19 cellular contexts compared by ENCODE assay signal in the genomic region with DNA sequence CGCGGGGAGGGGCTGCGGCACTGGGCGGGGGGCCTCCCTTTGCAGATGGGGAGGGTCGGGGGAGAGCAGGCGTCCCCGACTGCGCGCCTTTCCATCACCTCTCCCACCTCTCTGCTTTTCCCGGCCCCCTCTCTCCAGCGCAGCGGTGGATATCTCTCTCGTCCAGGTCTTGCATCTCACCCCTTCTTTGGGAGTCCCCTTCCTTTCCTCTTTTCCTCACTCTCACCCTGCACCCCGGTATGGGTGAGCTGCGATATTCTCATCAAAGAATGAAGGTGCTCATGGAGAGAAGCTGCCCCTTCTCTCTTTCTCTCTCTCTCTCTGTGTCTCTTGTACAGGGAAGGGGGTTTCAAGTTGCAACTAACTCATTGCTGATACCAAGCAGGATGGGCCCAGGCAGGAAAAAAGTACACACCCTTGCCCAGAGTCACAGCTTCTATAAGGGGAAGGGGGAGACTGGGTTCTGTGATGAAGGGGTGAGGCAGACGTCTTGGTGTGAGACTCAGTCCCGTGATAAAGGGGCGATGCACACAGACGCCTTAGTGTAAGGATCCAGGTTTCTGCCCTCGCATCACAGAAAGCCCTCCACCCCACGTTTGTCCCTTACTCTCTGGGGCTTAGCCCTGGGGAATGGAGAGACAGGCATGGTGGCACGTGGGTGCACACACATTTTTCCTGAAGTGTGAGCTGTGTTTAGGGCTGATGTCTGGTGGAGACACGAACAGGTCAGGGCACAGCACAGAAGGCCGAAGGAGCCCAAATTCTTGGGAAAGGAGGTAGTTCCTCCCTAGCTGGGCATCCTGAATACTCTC.
DNase-seq lines count a peak whose midpoint lies in the region; ATAC-seq, FAIRE-seq and TF ChIP-seq lines count a peak whose summit lies in the region.
"Had no signal": no experiment of that assay in that cellular context is flagged by ENCODE, and none has a peak within 500 bp of the region (broad histone marks: within the 10 kb centered on the region; RNA-seq: fewer than 3 reads in every experiment).

No MANE protein-coding gene starts in this region.

- no peak for TF ChIP-seq CTCF in A549 (IDR thresholded peaks at IDR 0.05)
- no peak for TF ChIP-seq CTCF in endodermal cell (conservative IDR thresholded peaks at IDR 0.05)
- TF ChIP-seq CTCF in RWPE1 (conservative IDR thresholded peaks at IDR 0.05; ENCODE audit: low read depth): no peak

- POLR2A ChIA-PET in A549 (lab: Yijun Ruan, JAX): no interaction called here
- POLR2A ChIA-PET in naive thymus-derived CD8-positive, alpha-beta T cell (lab: Charles Lee): no interaction called here
- POLR2A ChIA-PET in RWPE1 (lab: Yijun Ruan, JAX; ENCODE audit: low non-redundant PET): no interaction called here

- TF ChIP-seq RAD21 in A549 (conservative IDR thresholded peaks at IDR 0.05 in 1 of 2, IDR thresholded peaks at IDR 0.05 in 1 of 2): no peak

- 66% methylated on average over 24 of the region's 24 CpGs for WGBS in A549 (ENCODE audit: missing lambda C conversion rate)
- WGBS in endodermal cell (ENCODE audit: insufficient coverage in 1 of 2, insufficient read length in 1 of 2), 2 experiments: 31 to 41% methylated on average over 13 to 24 of the region's 24 CpGs

- peaks cover 13% of the 10 kb centered on the region for H3K4me1 Mint-ChIP-seq in endodermal cell
- H3K4me1 Mint-ChIP-seq in naive thymus-derived CD8-positive, alpha-beta T cell: peaks cover 9 to 20% (median 16%) of the 10 kb centered on the region in 4 donors

- no peak for TF ChIP-seq EP300 in A549 (IDR thresholded peaks at IDR 0.05)

- CTCF ChIA-PET in A549 (lab: Yijun Ruan, JAX): no interaction called here
- CTCF ChIA-PET in RWPE1 (lab: Yijun Ruan, JAX): no interaction called here

- ATAC-seq in A549 (peak; percentile 8 to 24; a peak in 3 of 6 replicates), HG03432 (IDR thresholded peaks at IDR 0.05; ENCODE audit: unreplicated experiment) (peak; percentile 23)
- ATAC-seq in naive thymus-derived CD8-positive, alpha-beta T cell: no peak
- ATAC-seq: activated CD4-positive, CD25-positive, alpha-beta regulatory T cell treated with anti-CD3 and anti-CD28 coated beads, Interleukin-2, amount 50 U/mL, for 24 hours; PC-3 had no signal

- peaks cover 50% of the 10 kb centered on the region for H3K27me3 ChIP-seq in endodermal cell (ENCODE audit: control insufficient read depth, insufficient read depth, low read length, poor library complexity, severe bottlenecking)
- H3K27me3 ChIP-seq: BE2C had no signal

- no peaks in the 10 kb centered on the region for H3K36me3 Mint-ChIP-seq in endodermal cell (ENCODE audit: low read depth)
- H3K36me3 Mint-ChIP-seq in naive thymus-derived CD8-positive, alpha-beta T cell: peaks cover 0 to 7% (median 0%) of the 10 kb centered on the region in 3 donors

- peak overlapping the region; percentile 58 for H3K4me3 Mint-ChIP-seq in endodermal cell
- peak overlapping the region; percentile 7 to 87 (median 67) for H3K4me3 Mint-ChIP-seq in naive thymus-derived CD8-positive, alpha-beta T cell
- H3K4me3 Mint-ChIP-seq: activated T-helper 1 cell treated with anti-CD3 and anti-CD28 coated beads, Interleukin-12 subunit alpha, Interleukin-12 subunit beta, Interleukin-2, Interleukin-4 antibody, amounts not matched to agents 30 ng/mL and 10 ng/mL and 1 ng/mL, durations not matched to agents 14 hours and 24 hours and 36 hours had no signal

- no peak for FAIRE-seq in A549 (lab: Jason Lieb, UNC)
- FAIRE-seq: endothelial cell of umbilical vein, GM12892 had no signal

- H3K4me3 ChIP-seq in A549: peak overlapping the region; percentile 45; the same call in 1 of the 3 replicates
- no peak overlapping the region for H3K4me3 ChIP-seq in endodermal cell (ENCODE audit: low read length)

- no peak overlapping the region for H3K9ac ChIP-seq in endodermal cell (ENCODE audit: extremely low read depth, low read length, poor library complexity, severe bottlenecking)

- peak overlapping the region; percentile 74 for H3K4me2 ChIP-seq in A549

- H3K27ac ChIP-seq in A549 (peak overlapping the region; percentile 21 to 70; a peak in 3 of 6 replicates), endodermal cell (ENCODE audit: low read depth, low read length) (no peak overlapping the region), RWPE1 (no peak overlapping the region)
- H3K27ac ChIP-seq: brain microvascular endothelial cell had no signal

- H3K9me3 ChIP-seq in A549 (no peaks in the 10 kb centered on the region), endodermal cell (ENCODE audit: control insufficient read depth, low read length) (no peaks in the 10 kb centered on the region)
- H3K9me3 ChIP-seq: BE2C had no signal

- no peaks in the 10 kb centered on the region for H3K9me3 Mint-ChIP-seq in endodermal cell
- H3K9me3 Mint-ChIP-seq in naive thymus-derived CD8-positive, alpha-beta T cell: no peaks in the 10 kb centered on the region
- H3K9me3 Mint-ChIP-seq: activated T-helper 1 cell treated with anti-CD3 and anti-CD28 coated beads, Interleukin-12 subunit alpha, Interleukin-12 subunit beta, Interleukin-2, Interleukin-4 antibody, amounts not matched to agents 30 ng/mL and 10 ng/mL and 1 ng/mL, durations not matched to agents 14 hours and 24 hours and 36 hours had no signal

- peaks cover 63% of the 10 kb centered on the region for H3K27me3 Mint-ChIP-seq in endodermal cell (ENCODE audit: insufficient read depth)
- H3K27me3 Mint-ChIP-seq in naive thymus-derived CD8-positive, alpha-beta T cell: peaks cover 25 to 42% (median 33%) of the 10 kb centered on the region in 5 donors

- H3K27ac Mint-ChIP-seq in endodermal cell: no peak overlapping the region
- peak overlapping the region in 6 of 10 donors; percentile 9 to 76 (median 32) for H3K27ac Mint-ChIP-seq in naive thymus-derived CD8-positive, alpha-beta T cell
- H3K27ac Mint-ChIP-seq: activated T-helper 1 cell treated with anti-CD3 and anti-CD28 coated beads, Interleukin-12 subunit alpha, Interleukin-12 subunit beta, Interleukin-2, Interleukin-4 antibody, amounts not matched to agents 30 ng/mL and 10 ng/mL and 1 ng/mL, durations not matched to agents 14 hours and 24 hours and 36 hours had no signal

- H3K4me1 ChIP-seq in A549 (peaks cover 19% of the 10 kb centered on the region; the same call in 2 of the 3 replicates), endodermal cell (ENCODE audit: control insufficient read depth, insufficient read depth, low read length) (no peaks in the 10 kb centered on the region)
- H3K4me1 ChIP-seq: BE2C had no signal

- TF ChIP-seq POLR2A in A549 (IDR thresholded peaks at IDR 0.05; ENCODE audit: low read length): no peak

- no peak for DNase-seq in A549 (ENCODE audit: low read depth in 1 of 2, low spot score in 1 of 2)
- peak; percentile 62 for DNase-seq in endodermal cell
- no peak for DNase-seq in naive thymus-derived CD8-positive, alpha-beta T cell
- no peak for DNase-seq in OCI-M2 (lab: John Stamatoyannopoulos, UW; ENCODE audit: unreplicated experiment)
- no peak for DNase-seq in NCI-H748 treated with DMSO at 0.1 percent for 48 hours (lab: John Stamatoyannopoulos, UW)
- DNase-seq in RWPE1 (ENCODE audit: low spot score): no peak
- DNase-seq in NCI-H128 (lab: John Stamatoyannopoulos, UW; ENCODE audit: unreplicated experiment): no peak
- DNase-seq: BE2C, brain microvascular endothelial cell, DMS79 treated with DMSO at 0.1 percent for 48 hours, head of caudate nucleus, NCI-H1105 treated with DMSO at 0.1 percent for 48 hours, NCI-H446, PC-3 had no signal

- H3K36me3 ChIP-seq in endodermal cell (ENCODE audit: control insufficient read depth, insufficient read depth, low read length): no peaks in the 10 kb centered on the region
- H3K36me3 ChIP-seq: BE2C, brain microvascular endothelial cell had no signal

TF ChIP-seq in A549, 52 proteins besides CTCF, POLR2A, EP300 and RAD21:
- TF ChIP-seq JUN (IDR thresholded peaks at IDR 0.05) (no peak), PHF8 (IDR thresholded peaks at IDR 0.05; ENCODE audit: borderline replicate concordance, low read depth) (no peak), NR3C1 (IDR thresholded peaks at IDR 0.05) (no peak), TFCP2L1 (CRISPR knock-in tag; IDR thresholded peaks at IDR 0.05) (no peak), CEBPB (IDR thresholded peaks at IDR 0.05) (no peak), MAZ (IDR thresholded peaks at IDR 0.05; ENCODE audit: borderline replicate concordance, low read depth, low read length) (no peak), ZSCAN20 (CRISPR knock-in tag; IDR thresholded peaks at IDR 0.05) (no peak), ZC3H11A (IDR thresholded peaks at IDR 0.05) (no peak)
- TF ChIP-seq, protein P1, sequence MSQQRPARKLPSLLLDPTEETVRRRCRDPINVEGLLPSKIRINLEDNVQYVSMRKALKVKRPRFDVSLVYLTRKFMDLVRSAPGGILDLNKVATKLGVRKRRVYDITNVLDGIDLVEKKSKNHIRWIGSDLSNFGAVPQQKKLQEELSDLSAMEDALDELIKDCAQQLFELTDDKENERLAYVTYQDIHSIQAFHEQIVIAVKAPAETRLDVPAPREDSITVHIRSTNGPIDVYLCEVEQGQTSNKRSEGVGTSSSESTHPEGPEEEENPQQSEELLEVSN (IDR thresholded peaks at IDR 0.05; ENCODE audit: borderline replicate concordance, low read depth): no peak
- TF ChIP-seq, protein P2, sequence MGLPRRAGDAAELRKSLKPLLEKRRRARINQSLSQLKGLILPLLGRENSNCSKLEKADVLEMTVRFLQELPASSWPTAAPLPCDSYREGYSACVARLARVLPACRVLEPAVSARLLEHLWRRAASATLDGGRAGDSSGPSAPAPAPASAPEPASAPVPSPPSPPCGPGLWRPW (IDR thresholded peaks at IDR 0.05): no peak
TF ChIP-seq in A549: peak in this region for 0.

Comparison
In these comparisons a context has a peak if more than half of its experiments do, and no peak if none do; other contexts are left out.
1. ATAC-seq: peak in A549 (2 of 2) and HG03432 (single experiment); none in naive thymus-derived CD8-positive, alpha-beta T cell (0 of 2).
2. H3K27ac ChIP-seq: peak in A549 (2 of 2); none in endodermal cell (single experiment) and RWPE1 (single experiment).